ENCODE assay signal across 11 cellular contexts in genomic region chr1:71307451-71307850, GRCh38.
DNase-seq lines count a peak whose midpoint lies in the region; ATAC-seq and TF ChIP-seq lines count a peak whose summit lies in the region.
"Had no signal": no experiment of that assay in that cellular context is flagged by ENCODE, and none has a peak within 500 bp of the region (broad histone marks: within the 10 kb centered on the region; RNA-seq: fewer than 3 reads in every experiment).

No MANE protein-coding gene starts in this region.

- ATAC-seq in GM18517 (IDR thresholded peaks at IDR 0.05; ENCODE audit: unreplicated experiment) (peak; percentile 60), HG02938 (IDR thresholded peaks at IDR 0.05; ENCODE audit: unreplicated experiment) (peak; percentile 82), GM18505 (IDR thresholded peaks at IDR 0.05; ENCODE audit: unreplicated experiment) (no peak)

- H3K4me1 Mint-ChIP-seq in activated T-helper 2 cell treated with anti-CD3 and anti-CD28 coated beads, Interferon-gamma antibody, Interleukin-2, Interleukin-4, amounts not matched to agents 10 μg/mL and 5 μg/mL and 100 μg/mL, durations not matched to agents 14 hours and 24 hours and 36 hours (ENCODE audit: low read depth), result no peaks in the 10 kb centered on the region
- H3K4me1 Mint-ChIP-seq: mesothelial cell of epicardium had no signal

- H3K9me3 Mint-ChIP-seq in activated T-helper 2 cell treated with anti-CD3 and anti-CD28 coated beads, Interferon-gamma antibody, Interleukin-2, Interleukin-4, amounts not matched to agents 10 μg/mL and 5 μg/mL and 100 μg/mL, durations not matched to agents 14 hours and 24 hours and 36 hours, result no peaks in the 10 kb centered on the region
- H3K9me3 Mint-ChIP-seq: mesothelial cell of epicardium; stimulated activated naive CD8-positive, alpha-beta T cell treated with anti-CD3 and anti-CD28 coated beads, Interleukin-15, Interleukin-2, amounts not matched to agents 100 ng/mL and 50 ng/mL, for 24 hours had no signal

- DNase-seq in OCI-M1 (lab: John Stamatoyannopoulos, UW), result peak; percentile 67
- DNase-seq in kidney tubule cell (ENCODE audit: low spot score), result peak; percentile 26
- no peak for DNase-seq in HPDE6-E6E7 (ENCODE audit: extremely low spot score)
- DNase-seq in activated T-helper 2 cell treated with anti-CD3 and anti-CD28 coated beads, Interferon-gamma antibody, Interleukin-2, Interleukin-4, amounts not matched to agents 10 μg/mL and 5 μg/mL and 100 μg/mL, durations not matched to agents 14 hours and 24 hours and 36 hours (ENCODE audit: low spot score), result no peak
- no peak for DNase-seq in midbrain (lab: John Stamatoyannopoulos, UW)
- DNase-seq: Peyer's patch had no signal

- H3K4me3 Mint-ChIP-seq in activated T-helper 2 cell treated with anti-CD3 and anti-CD28 coated beads, Interferon-gamma antibody, Interleukin-2, Interleukin-4, amounts not matched to agents 10 μg/mL and 5 μg/mL and 100 μg/mL, durations not matched to agents 14 hours and 24 hours and 36 hours (ENCODE audit: low read depth), result no peak overlapping the region
- H3K4me3 Mint-ChIP-seq: mesothelial cell of epicardium; stimulated activated naive CD8-positive, alpha-beta T cell treated with anti-CD3 and anti-CD28 coated beads, Interleukin-15, Interleukin-2, amounts not matched to agents 100 ng/mL and 50 ng/mL, for 24 hours had no signal

- no peaks in the 10 kb centered on the region for H3K27me3 Mint-ChIP-seq in activated T-helper 2 cell treated with anti-CD3 and anti-CD28 coated beads, Interferon-gamma antibody, Interleukin-2, Interleukin-4, amounts not matched to agents 10 μg/mL and 5 μg/mL and 100 μg/mL, durations not matched to agents 14 hours and 24 hours and 36 hours (ENCODE audit: low read depth)
- H3K27me3 Mint-ChIP-seq: stimulated activated naive CD8-positive, alpha-beta T cell treated with anti-CD3 and anti-CD28 coated beads, Interleukin-15, Interleukin-2, amounts not matched to agents 100 ng/mL and 50 ng/mL, for 24 hours had no signal

- intact Hi-C loops in activated T-helper 2 cell treated with anti-CD3 and anti-CD28 coated beads, Interferon-gamma antibody, Interleukin-2, Interleukin-4, amounts not matched to agents 10 μg/mL and 5 μg/mL and 100 μg/mL, durations not matched to agents 14 hours and 24 hours and 36 hours (cut with micrococcal nuclease), result no loop called here

- no peak for TF ChIP-seq POLR2A in GM18505 (IDR thresholded peaks at IDR 0.05; ENCODE audit: borderline replicate concordance, extremely low read depth, insufficient read depth, insufficient read length)

- no peaks in the 10 kb centered on the region for H3K36me3 Mint-ChIP-seq in activated T-helper 2 cell treated with anti-CD3 and anti-CD28 coated beads, Interferon-gamma antibody, Interleukin-2, Interleukin-4, amounts not matched to agents 10 μg/mL and 5 μg/mL and 100 μg/mL, durations not matched to agents 14 hours and 24 hours and 36 hours (ENCODE audit: low read depth)
- H3K36me3 Mint-ChIP-seq: mesothelial cell of epicardium had no signal

- no peak overlapping the region for H3K27ac Mint-ChIP-seq in activated T-helper 2 cell treated with anti-CD3 and anti-CD28 coated beads, Interferon-gamma antibody, Interleukin-2, Interleukin-4, amounts not matched to agents 10 μg/mL and 5 μg/mL and 100 μg/mL, durations not matched to agents 14 hours and 24 hours and 36 hours
- H3K27ac Mint-ChIP-seq: mesothelial cell of epicardium; stimulated activated naive CD8-positive, alpha-beta T cell treated with anti-CD3 and anti-CD28 coated beads, Interleukin-15, Interleukin-2, amounts not matched to agents 100 ng/mL and 50 ng/mL, for 24 hours had no signal

Comparison
In these comparisons a context has a peak if more than half of its experiments do, and no peak if none do; other contexts are left out.
1. DNase-seq: peak in OCI-M1 (single experiment) and kidney tubule cell (single experiment); none in HPDE6-E6E7 (single experiment), activated T-helper 2 cell treated with anti-CD3 and anti-CD28 coated beads, Interferon-gamma antibody, Interleukin-2, Interleukin-4, amounts not matched to agents 10 μg/mL and 5 μg/mL and 100 μg/mL, durations not matched to agents 14 hours and 24 hours and 36 hours (single experiment) and midbrain (single experiment).